Comparison of ENCODE assay signal across 10 cellular contexts in the genomic region with DNA sequence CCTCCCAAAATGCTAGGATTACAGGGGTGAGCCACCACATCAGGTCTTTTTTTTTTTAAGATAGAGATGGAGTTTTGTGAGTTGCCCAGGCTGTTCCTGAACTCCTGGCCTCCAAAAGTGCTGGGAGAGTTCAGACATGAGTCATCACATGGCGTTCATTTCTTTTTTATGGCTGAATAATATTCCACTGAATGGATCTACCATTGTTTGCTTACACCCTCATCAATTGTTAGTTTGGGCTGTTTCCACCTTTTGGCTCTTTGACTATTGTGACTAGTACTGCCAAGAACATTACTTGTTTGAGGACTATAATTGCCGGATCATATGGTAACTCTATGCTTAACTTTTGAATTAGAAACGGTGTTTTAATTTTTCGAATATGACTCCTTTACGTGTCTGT. TPM values are rescaled to one million over a fixed set of nuclear protein-coding genes. Genes with fewer than 3 reads are reported as not detected.
DNase-seq lines count a peak whose midpoint lies in the region; ATAC-seq and TF ChIP-seq lines count a peak whose summit lies in the region.
"Had no signal": no experiment of that assay in that cellular context is flagged by ENCODE, and none has a peak within 500 bp of the region (broad histone marks: within the 10 kb centered on the region; RNA-seq: fewer than 3 reads in every experiment).

No MANE protein-coding gene starts in this region.

- H3K4me2 ChIP-seq in PC-9 = peak overlapping the region; percentile 75
- no peak overlapping the region for H3K4me2 ChIP-seq in neuronal stem cell (ENCODE audit: insufficient read depth, low read length, poor library complexity, severe bottlenecking)

- H3K4me3 ChIP-seq in PC-9 (peak overlapping the region; percentile 65; the same call in 1 of the 2 replicates), ectodermal cell (ENCODE audit: insufficient read depth, low read depth, low read length) (peak overlapping the region; percentile 80), neuronal stem cell (ENCODE audit: low read length in 2 of 2) (peak overlapping the region in 1 of 2 donors; percentile 90)

- no peaks in the 10 kb centered on the region; the same call in 1 of the 2 replicates for H3K79me2 ChIP-seq in PC-9 (ENCODE audit: low read depth)

- no peak overlapping the region for H3K23ac ChIP-seq in neuronal stem cell (ENCODE audit: low read depth, low read length, poor library complexity)

- CTCF ChIA-PET in PC-9 (lab: Charles Lee) = no interaction called here

- H3K27ac ChIP-seq in PC-9 (no peak overlapping the region), ectodermal cell (ENCODE audit: insufficient read depth, low read depth, low read length, poor library complexity, severe bottlenecking) (no peak overlapping the region), neuronal stem cell (replicated peaks; ENCODE audit: low read length) (no peak overlapping the region)

- no peaks in the 10 kb centered on the region for H3K27me3 ChIP-seq in PC-9 (ENCODE audit: insufficient read depth, low read depth)
- H3K27me3 ChIP-seq in ectodermal cell (ENCODE audit: control insufficient read depth, insufficient read depth, low read length, poor library complexity, severe bottlenecking) = peaks cover 4% of the 10 kb centered on the region
- no peaks in the 10 kb centered on the region for H3K27me3 ChIP-seq in neuronal stem cell (ENCODE audit: control insufficient read depth in 3 of 3, insufficient read depth in 3 of 3, low read depth in 1 of 3, low read length in 3 of 3)

- H3K4me1 ChIP-seq in PC-9 (replicated peaks; ENCODE audit: insufficient read depth) (peaks cover 49% of the 10 kb centered on the region), ectodermal cell (ENCODE audit: control insufficient read depth, insufficient read depth, low read length) (peaks cover 26% of the 10 kb centered on the region), neuronal stem cell (ENCODE audit: control insufficient read depth in 2 of 2, insufficient read depth in 1 of 2, low read depth in 1 of 2, low read length in 2 of 2) (peaks cover 26 to 36% of the 10 kb centered on the region in 2 donors)

- H3K36me3 Mint-ChIP-seq in T-helper 1 cell treated with Interleukin-12 subunit alpha and Interleukin-12 subunit beta and Interleukin-4 antibody, amounts not matched to agents 30 μg/mL and 1 μg/mL, for 36 hours (ENCODE audit: low read depth) = peaks cover 4% of the 10 kb centered on the region

- H3K4ac ChIP-seq in neuronal stem cell (ENCODE audit: low read length) = no peak overlapping the region

- no peak overlapping the region for H2BK120ac ChIP-seq in neuronal stem cell (ENCODE audit: low read depth, low read length)

- H3K4me3 Mint-ChIP-seq in T-helper 1 cell treated with Interleukin-12 subunit alpha and Interleukin-12 subunit beta and Interleukin-4 antibody, amounts not matched to agents 30 μg/mL and 1 μg/mL, for 36 hours = peak overlapping the region; percentile 89

- H3K14ac ChIP-seq in neuronal stem cell (ENCODE audit: low read length) = no peak overlapping the region

- H3K27me3 Mint-ChIP-seq in T-helper 1 cell treated with Interleukin-12 subunit alpha and Interleukin-12 subunit beta and Interleukin-4 antibody, amounts not matched to agents 30 μg/mL and 1 μg/mL, for 36 hours (ENCODE audit: low read depth) = peaks cover 49% of the 10 kb centered on the region

- H2AK5ac ChIP-seq in neuronal stem cell (ENCODE audit: low read depth, low read length) = no peak overlapping the region

- H3K4me1 Mint-ChIP-seq in T-helper 1 cell treated with Interleukin-12 subunit alpha and Interleukin-12 subunit beta and Interleukin-4 antibody, amounts not matched to agents 30 μg/mL and 1 μg/mL, for 36 hours (ENCODE audit: low read depth) = peaks cover 33% of the 10 kb centered on the region

- no peak overlapping the region for H4K8ac ChIP-seq in neuronal stem cell (ENCODE audit: low read depth, low read length)

- no peak overlapping the region for H2BK15ac ChIP-seq in neuronal stem cell (ENCODE audit: low read length)

- POLR2A ChIA-PET in PC-9 (lab: Charles Lee; ENCODE audit: unreplicated experiment) = no interaction called here

- peak overlapping the region; percentile 87 for H3K27ac Mint-ChIP-seq in T-helper 1 cell treated with Interleukin-12 subunit alpha and Interleukin-12 subunit beta and Interleukin-4 antibody, amounts not matched to agents 30 μg/mL and 1 μg/mL, for 36 hours

- no peak for TF ChIP-seq CTCF in PC-9 (conservative IDR thresholded peaks at IDR 0.05)

- no peaks in the 10 kb centered on the region for H3K9me3 ChIP-seq in PC-9 (ENCODE audit: insufficient read depth, low read depth)
- H3K9me3 ChIP-seq in ectodermal cell (ENCODE audit: control insufficient read depth, low read length) = no peaks in the 10 kb centered on the region
- peaks cover 2 to 7% of the 10 kb centered on the region in 2 donors for H3K9me3 ChIP-seq in neuronal stem cell (replicated peaks in 1 of 2; ENCODE audit: control insufficient read depth in 2 of 2, insufficient read depth in 1 of 2, low read depth in 1 of 2, low read length in 2 of 2)
- H3K9me3 ChIP-seq: stomach had no signal

- intact Hi-C loops in PC-9 (cut with micrococcal nuclease; ENCODE audit: unreplicated experiment) = no loop called here

- H4K91ac ChIP-seq in neuronal stem cell (ENCODE audit: low read depth, low read length, poor library complexity) = no peak overlapping the region

- no peaks in the 10 kb centered on the region for H3K9me3 Mint-ChIP-seq in T-helper 1 cell treated with Interleukin-12 subunit alpha and Interleukin-12 subunit beta and Interleukin-4 antibody, amounts not matched to agents 30 μg/mL and 1 μg/mL, for 36 hours

- H3K18ac ChIP-seq in neuronal stem cell (ENCODE audit: low read length) = no peak overlapping the region

- H3K9ac ChIP-seq in neuronal stem cell (ENCODE audit: low read depth, low read length, poor library complexity) = no peak overlapping the region

- no peak for DNase-seq in T-helper 1 cell
- no peak for DNase-seq in PC-9
- DNase-seq in neuronal stem cell (ENCODE audit: low spot score) = no peak
- DNase-seq in stimulated activated CD4-positive, alpha-beta T cell treated with anti-CD3 and anti-CD28 coated beads, Interleukin-2, amount 100 ng/mL, for 48 hours = no peak
- DNase-seq in stimulated activated CD4-positive, alpha-beta T cell treated with anti-CD3 and anti-CD28 coated beads, Interleukin-4, amount 100 ng/mL, for 4 hours = no peak
- DNase-seq: Karpas-422 had no signal

- H4K20me1 ChIP-seq in PC-9 (ENCODE audit: insufficient read depth) = no peaks in the 10 kb centered on the region

- ATAC-seq in HG03442 (IDR thresholded peaks at IDR 0.05; ENCODE audit: unreplicated experiment) = no peak

- BruUV-seq in PC-9 (replicated peaks; lab: Mats Ljungman, UMichigan) = no TSS peak

- H2BK5ac ChIP-seq in neuronal stem cell (ENCODE audit: low read length) = no peak overlapping the region

- H3K79me1 ChIP-seq in neuronal stem cell (ENCODE audit: low read depth, low read length) = peaks cover 2% of the 10 kb centered on the region

- H3K9me2 ChIP-seq in PC-9 (ENCODE audit: insufficient read depth) = no peaks in the 10 kb centered on the region

- H2AFZ ChIP-seq in PC-9 = peak overlapping the region; percentile 81; the same call in 1 of the 2 replicates
- H2AFZ ChIP-seq in neuronal stem cell (ENCODE audit: low read length) = peak overlapping the region; percentile 97

- H3K36me3 ChIP-seq in PC-9 (ENCODE audit: low read depth) (no peaks in the 10 kb centered on the region), ectodermal cell (ENCODE audit: control insufficient read depth, insufficient read depth, low read length) (no peaks in the 10 kb centered on the region), neuronal stem cell (replicated peaks in 1 of 2; ENCODE audit: control insufficient read depth in 2 of 2, insufficient read depth in 2 of 2, low read length in 2 of 2) (no peaks in the 10 kb centered on the region)
- H3K36me3 ChIP-seq: stomach had no signal

- H2BK12ac ChIP-seq in neuronal stem cell (ENCODE audit: low read length) = no peak overlapping the region

- WGBS in ectodermal cell, 2 experiments = 88 to 90% methylated on average over 5 of the region's 5 CpGs
- no CpG with 5 or more reads among the region's 5 CpGs for WGBS in neuronal stem cell (ENCODE audit: extremely low coverage in 2 of 2, insufficient read length in 2 of 2, insufficient replicate concordance in 1 of 2), 2 donors

- peaks cover 40% of the 10 kb centered on the region for H3F3A ChIP-seq in PC-9 (ENCODE audit: insufficient read depth, low read depth)

RNA-seq across cellular contexts. Expression of gene N4BP3, which starts 0.8 kb away (rescaled TPM):
- 0.81 and 1.1 TPM in 2 replicates for total RNA-seq in PC-9 (2021)
- polyA plus RNA-seq in ectodermal cell (2013, experiment 1 of 4) = 10.8 TPM
- polyA plus RNA-seq in ectodermal cell (2013, experiment 2 of 4) = 12.9 TPM
- polyA plus RNA-seq in ectodermal cell (2013, experiment 3 of 4) = 8.9 TPM
- polyA plus RNA-seq in ectodermal cell (2013, experiment 4 of 4) = 10.6 TPM
- 2.4 TPM for polyA plus RNA-seq in neuronal stem cell (2013, experiment 1 of 2)
- polyA plus RNA-seq in neuronal stem cell (2013, experiment 2 of 2) = 2.5 TPM

RNA-seq across cellular contexts. Expression of gene RMND5B, which starts 18.3 kb away (rescaled TPM):
- total RNA-seq in PC-9 (2021) = 30.3 and 35.1 TPM in 2 replicates
- 28.9 TPM for polyA plus RNA-seq in ectodermal cell (2013, experiment 1 of 4)
- polyA plus RNA-seq in ectodermal cell (2013, experiment 2 of 4) = 34.7 TPM
- 24.0 TPM for polyA plus RNA-seq in ectodermal cell (2013, experiment 3 of 4)
- 25.9 TPM for polyA plus RNA-seq in ectodermal cell (2013, experiment 4 of 4)
- polyA plus RNA-seq in neuronal stem cell (2013, experiment 1 of 2) = 19.2 TPM
- polyA plus RNA-seq in neuronal stem cell (2013, experiment 2 of 2) = 19.2 TPM

RNA-seq across cellular contexts. Expression of gene NHP2, which starts 41.1 kb away (rescaled TPM):
- total RNA-seq in PC-9 (2021) = 221 and 229 TPM in 2 replicates
- polyA plus RNA-seq in ectodermal cell (2013, experiment 1 of 4) = 189 TPM
- polyA plus RNA-seq in ectodermal cell (2013, experiment 2 of 4) = 182 TPM
- 163 TPM for polyA plus RNA-seq in ectodermal cell (2013, experiment 3 of 4)
- polyA plus RNA-seq in ectodermal cell (2013, experiment 4 of 4) = 174 TPM
- 177 TPM for polyA plus RNA-seq in neuronal stem cell (2013, experiment 1 of 2)
- polyA plus RNA-seq in neuronal stem cell (2013, experiment 2 of 2) = 166 TPM
